Comparison of ENCODE assay signal across 23 cellular contexts in genomic region chr2:178909507-178909906, GRCh38.
"Had no signal": no experiment of that assay in that cellular context is flagged by ENCODE, and none has a peak within 500 bp of the region (broad histone marks: within the 10 kb centered on the region; RNA-seq: fewer than 3 reads in every experiment).

No MANE protein-coding gene starts in this region.

- H3K9me3 Mint-ChIP-seq: activated CD4-positive, alpha-beta T cell treated with anti-CD3 and anti-CD28 coated beads, Interleukin-2, amount 10 ng/mL, durations not matched to agents 7 days and 5 days; memory B cell; natural killer cell treated with Interleukin-12 subunit alpha and Interleukin-12 subunit beta and Interleukin-15 and Interleukin-18, amount 100 ng/mL, for 72 hours; stimulated activated naive CD8-positive, alpha-beta T cell treated with anti-CD3 and anti-CD28 coated beads, Interleukin-15, amount 100 ng/mL, for 72 hours had no signal

- H3K9me3 ChIP-seq: right lobe of liver, spleen, upper lobe of left lung had no signal

- H3K4me1 ChIP-seq: foreskin keratinocyte, right lobe of liver had no signal

- H3K4me3 Mint-ChIP-seq: activated CD4-positive, alpha-beta T cell treated with anti-CD3 and anti-CD28 coated beads, Interleukin-2, amount 10 ng/mL, durations not matched to agents 7 days and 5 days; activated naive CD8-positive, alpha-beta T cell; activated T-cell treated with anti-CD3 and anti-CD28 coated beads, Interleukin-2, amount 50 U/mL, for 72 hours; dendritic cell treated with granulocyte-macrophage colony-stimulating factor and Interleukin-4, amounts not matched to agents 40 ng/mL and 50 ng/mL, for 4 days; memory B cell; natural killer cell treated with Interleukin-12 subunit alpha and Interleukin-12 subunit beta and Interleukin-15 and Interleukin-18, amount 100 ng/mL, for 72 hours; stimulated activated naive CD8-positive, alpha-beta T cell treated with anti-CD3 and anti-CD28 coated beads, Interleukin-15, amount 100 ng/mL, for 72 hours had no signal

- H3K36me3 Mint-ChIP-seq: natural killer cell treated with Interleukin-12 subunit alpha and Interleukin-12 subunit beta and Interleukin-15 and Interleukin-18, amount 100 ng/mL, for 72 hours had no signal

- H3K27me3 ChIP-seq: brain microvascular endothelial cell, foreskin keratinocyte, right lobe of liver, spleen, upper lobe of left lung had no signal

- H3K27ac ChIP-seq: brain microvascular endothelial cell, foreskin keratinocyte, right lobe of liver, spleen, upper lobe of left lung had no signal

- ATAC-seq: activated T-cell treated with anti-CD3 and anti-CD28 coated beads, Interleukin-2, amount 50 U/mL, for 72 hours; foreskin keratinocyte; left lobe of liver; natural killer cell treated with Interleukin-12 subunit alpha and Interleukin-12 subunit beta and Interleukin-15 and Interleukin-18, amount 100 ng/mL, for 72 hours; right lobe of liver; stimulated activated naive CD8-positive, alpha-beta T cell treated with anti-CD3 and anti-CD28 coated beads, Interleukin-15, amount 100 ng/mL, for 72 hours had no signal

- H3K27ac Mint-ChIP-seq: activated CD4-positive, alpha-beta T cell treated with anti-CD3 and anti-CD28 coated beads, Interleukin-2, amount 10 ng/mL, durations not matched to agents 7 days and 5 days; activated naive CD8-positive, alpha-beta T cell; activated T-cell treated with anti-CD3 and anti-CD28 coated beads, Interleukin-2, amount 50 U/mL, for 72 hours; dendritic cell treated with granulocyte-macrophage colony-stimulating factor and Interleukin-4, amounts not matched to agents 40 ng/mL and 50 ng/mL, for 4 days; memory B cell; natural killer cell treated with Interleukin-12 subunit alpha and Interleukin-12 subunit beta and Interleukin-15 and Interleukin-18, amount 100 ng/mL, for 72 hours; stimulated activated naive CD8-positive, alpha-beta T cell treated with anti-CD3 and anti-CD28 coated beads, Interleukin-15, amount 100 ng/mL, for 72 hours had no signal

- DNase-seq: activated CD4-positive, alpha-beta T cell treated with anti-CD3 and anti-CD28 coated beads, Interleukin-2, amount 10 ng/mL, durations not matched to agents 7 days and 5 days; activated CD4-positive, CD25-positive, alpha-beta regulatory T cell; activated CD8-positive, alpha-beta memory T cell treated with anti-CD3 and anti-CD28 coated beads, Interleukin-2, amount 50 U/mL, for 48 hours; activated gamma-delta T cell treated with Interleukin-2 at 50 U/mL for 16 hours; activated T-cell treated with anti-CD3 and anti-CD28 coated beads, Interleukin-2, amount 50 U/mL, for 72 hours; amygdala; brain microvascular endothelial cell; cerebellar nuclear complex; effector memory CD4-positive, alpha-beta T cell; head of caudate nucleus; posterior cingulate gyrus; right lobe of liver; spleen; stimulated activated CD4-positive, alpha-beta T cell treated with anti-CD3 and anti-CD28 coated beads, Interleukin-1b, Interleukin-23, amount 100 ng/mL, for 48 hours; stimulated activated naive CD8-positive, alpha-beta T cell treated with anti-CD3 and anti-CD28 coated beads, Interleukin-15, amount 100 ng/mL, for 72 hours; T-helper 2 cell; upper lobe of left lung had no signal

- H3K4me3 ChIP-seq: right lobe of liver, spleen, upper lobe of left lung had no signal

- H3K36me3 ChIP-seq: brain microvascular endothelial cell, right lobe of liver, spleen, upper lobe of left lung had no signal

- H3K27me3 Mint-ChIP-seq: activated CD4-positive, alpha-beta T cell treated with anti-CD3 and anti-CD28 coated beads, Interleukin-2, amount 10 ng/mL, durations not matched to agents 7 days and 5 days; activated naive CD8-positive, alpha-beta T cell; memory B cell; natural killer cell treated with Interleukin-12 subunit alpha and Interleukin-12 subunit beta and Interleukin-15 and Interleukin-18, amount 100 ng/mL, for 72 hours; stimulated activated naive CD8-positive, alpha-beta T cell treated with anti-CD3 and anti-CD28 coated beads, Interleukin-15, amount 100 ng/mL, for 72 hours had no signal
